Comparison of ENCODE assay signal across 13 cellular contexts in the genomic region with DNA sequence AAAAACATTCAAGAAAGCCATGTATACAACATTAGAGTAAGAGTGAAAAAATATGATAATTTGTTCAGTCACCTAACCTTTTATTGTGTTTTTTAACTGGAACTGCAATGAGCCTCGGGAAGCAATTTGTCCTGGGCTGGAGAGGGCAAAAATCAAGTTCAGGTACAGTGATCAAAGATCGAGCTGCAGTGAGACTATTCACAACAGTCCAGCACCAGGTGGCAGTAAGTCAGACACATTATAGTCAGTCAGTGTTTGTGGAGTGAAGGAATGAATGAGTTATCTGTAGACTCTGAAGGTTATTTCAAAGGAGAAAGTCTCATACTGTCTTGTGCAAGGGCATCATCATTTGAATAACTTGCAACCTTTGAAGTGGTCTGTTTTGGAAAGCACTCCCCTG.
A peak's percentile ranks its signal among the peaks of the same experiment; 100 is the strongest.
DNase-seq lines count a peak whose midpoint lies in the region; ATAC-seq, FAIRE-seq and TF ChIP-seq lines count a peak whose summit lies in the region.
"Had no signal": no experiment of that assay in that cellular context is flagged by ENCODE, and none has a peak within 500 bp of the region (broad histone marks: within the 10 kb centered on the region; RNA-seq: fewer than 3 reads in every experiment).

No MANE protein-coding gene starts in this region.

- POLR2A ChIA-PET in K562 (lab: Yijun Ruan, JAX) = no interaction called here

- peak; percentile 6 for DNase-seq in DMS53 (lab: John Stamatoyannopoulos, UW)
- no peak for DNase-seq in DMS53 treated with DMSO at 0.1 percent for 48 hours (lab: John Stamatoyannopoulos, UW; ENCODE audit: unreplicated experiment)
- DNase-seq in HFFc6 = no peak
- DNase-seq in K562 (ENCODE audit: extremely low read depth in 1 of 4, low spot score in 3 of 4) = no peak
- DNase-seq in osteocyte (ENCODE audit: extremely low spot score, unreplicated experiment) = no peak
- DNase-seq in HAP-1 (ENCODE audit: low spot score in 2 of 2) = no peak
- DNase-seq in GM03348 (ENCODE audit: low spot score) = no peak
- DNase-seq: natural killer cell, NCI-H1436 treated with DMSO at 0.1 percent for 48 hours had no signal

- CTCF ChIA-PET in K562 (lab: Yijun Ruan, JAX; ENCODE audit: low intra/inter-chr PET ratio) = no interaction called here

- H3K9me3 ChIP-seq in K562 (replicated peaks; ENCODE audit: control insufficient read depth, insufficient read depth, low read depth, low read length) (no peaks in the 10 kb centered on the region), HAP-1 (no peaks in the 10 kb centered on the region)

- H3K4me3 Mint-ChIP-seq in HFFc6 (no peak overlapping the region), osteocyte (ENCODE audit: unreplicated experiment) (no peak overlapping the region)
- H3K4me3 Mint-ChIP-seq: natural killer cell had no signal

- no peaks in the 10 kb centered on the region for H3K4me1 ChIP-seq in K562 (replicated peaks in 1 of 2; ENCODE audit: control insufficient read depth in 2 of 2, insufficient read depth in 2 of 2, low read length in 2 of 2)
- no peaks in the 10 kb centered on the region for H3K4me1 ChIP-seq in HAP-1

- H3K9ac ChIP-seq in K562 (ENCODE audit: insufficient read depth in 1 of 2, low read depth in 2 of 2, low read length in 2 of 2) = no peak overlapping the region

- H3K9me1 ChIP-seq in K562 (ENCODE audit: control insufficient read depth, insufficient read depth, low read length) = no peaks in the 10 kb centered on the region

- no peak overlapping the region for H3K27ac Mint-ChIP-seq in HFFc6
- H3K27ac Mint-ChIP-seq in osteocyte (ENCODE audit: unreplicated experiment) = no peak overlapping the region
- H3K27ac Mint-ChIP-seq: natural killer cell had no signal

- H3K36me3 ChIP-seq in K562 (ENCODE audit: control insufficient read depth, insufficient read depth, low read length) (no peaks in the 10 kb centered on the region), HAP-1 (replicated peaks) (no peaks in the 10 kb centered on the region)

- TF ChIP-seq CTCF in HFFc6 (IDR thresholded peaks at IDR 0.05) (peak; percentile 42; the same call in 1 of the 2 replicates), K562 (IDR thresholded peaks at IDR 0.05 in 2 of 3, conservative IDR thresholded peaks at IDR 0.05 in 1 of 3; ENCODE audit: insufficient read depth in 2 of 3, low read depth in 1 of 3, low read length in 3 of 3) (no peak), osteocyte (IDR thresholded peaks at IDR 0.05) (peak; percentile 26)

- BruUV-seq in K562 (replicated peaks; lab: Mats Ljungman, UMichigan) = no TSS peak

- 0% methylated on average over 2 of the region's 2 CpGs for WGBS in K562 (ENCODE audit: insufficient coverage, low coverage, missing lambda C conversion rate)

- H3K4me1 Mint-ChIP-seq in HFFc6 (ENCODE audit: low read depth) (no peaks in the 10 kb centered on the region; the same call in 1 of the 2 replicates), osteocyte (ENCODE audit: unreplicated experiment) (no peaks in the 10 kb centered on the region)
- H3K4me1 Mint-ChIP-seq: natural killer cell had no signal

- no peak overlapping the region for H3K27ac ChIP-seq in K562 (ENCODE audit: extremely low read depth, low read depth, low read length)
- H3K27ac ChIP-seq: 22Rv1 had no signal

- in situ Hi-C loops in K562 (cut with MboI) (no loop called here), HAP-1 (cut with MboI; ENCODE audit: low sequenced_read_pairs) (no loop called here)

- ATAC-seq in K562 (no peak), HG03342 (IDR thresholded peaks at IDR 0.05; ENCODE audit: unreplicated experiment) (no peak)
- ATAC-seq: natural killer cell had no signal

- FAIRE-seq in K562 (lab: Jason Lieb, UNC) = no peak
- FAIRE-seq: endometrium had no signal

- TF ChIP-seq EP300 in K562 (IDR thresholded peaks at IDR 0.05; ENCODE audit: low read length) = no peak

- no peaks in the 10 kb centered on the region for H3K9me3 Mint-ChIP-seq in HFFc6
- no peaks in the 10 kb centered on the region for H3K9me3 Mint-ChIP-seq in osteocyte (ENCODE audit: unreplicated experiment)
- H3K9me3 Mint-ChIP-seq: natural killer cell had no signal

- H3K79me2 ChIP-seq in K562 (ENCODE audit: control insufficient read depth, insufficient read depth, low read length) = no peaks in the 10 kb centered on the region

- H3K36me3 Mint-ChIP-seq in HFFc6 (ENCODE audit: low read depth) (no peaks in the 10 kb centered on the region), osteocyte (ENCODE audit: unreplicated experiment) (no peaks in the 10 kb centered on the region)
- H3K36me3 Mint-ChIP-seq: natural killer cell had no signal

- TF ChIP-seq POLR2A in K562 (conservative IDR thresholded peaks at IDR 0.05) = no peak

- H3K27me3 Mint-ChIP-seq in HFFc6 (ENCODE audit: insufficient read depth) (peaks cover 14% of the 10 kb centered on the region), osteocyte (ENCODE audit: unreplicated experiment) (peaks cover 40% of the 10 kb centered on the region)

- no peak overlapping the region for H3K4me3 ChIP-seq in K562
- no peak overlapping the region for H3K4me3 ChIP-seq in HAP-1
- H3K4me3 ChIP-seq: smooth muscle cell had no signal

- intact Hi-C loops in K562 (cut with micrococcal nuclease) = no loop called here

- H3K4me2 ChIP-seq in K562 (ENCODE audit: insufficient read depth, low read length) = no peak overlapping the region
- H3K4me2 ChIP-seq: smooth muscle cell had no signal

- peaks cover 0 to 22% of the 10 kb centered on the region in 2 experiments; a peak in 2 of 5 replicates for H3K27me3 ChIP-seq in K562 (ENCODE audit: control insufficient read depth in 2 of 2, insufficient read depth in 2 of 2, low read length in 2 of 2)
- peaks cover 9% of the 10 kb centered on the region; the same call in 1 of the 2 replicates for H3K27me3 ChIP-seq in HAP-1 (ENCODE audit: low read depth)

- no peak overlapping the region for H2AFZ ChIP-seq in K562 (ENCODE audit: low read depth, low read length)

- TF ChIP-seq RAD21 in K562 (CRISPR knock-in tag; conservative IDR thresholded peaks at IDR 0.05 in 1 of 2, IDR thresholded peaks at IDR 0.05 in 1 of 2) = no peak

- H4K20me1 ChIP-seq in K562 (replicated peaks; ENCODE audit: control insufficient read depth, insufficient read depth, low read length) = no peaks in the 10 kb centered on the region

TF ChIP-seq in K562, 482 proteins besides CTCF, POLR2A, EP300 and RAD21:
- TF ChIP-seq TCF7L2 (IDR thresholded peaks at IDR 0.05; ENCODE audit: low read depth, low read length) (no peak), HEY1 (CRISPR knock-in tag; IDR thresholded peaks at IDR 0.05; ENCODE audit: borderline replicate concordance) (no peak), NFRKB (IDR thresholded peaks at IDR 0.05; ENCODE audit: low read depth) (no peak), ZNF24 (IDR thresholded peaks at IDR 0.05) (peak; percentile 65; the same call in 1 of the 2 replicates)

Comparison
In these comparisons a context has a peak if more than half of its experiments do, and no peak if none do; other contexts are left out.
1. CTCF ChIP-seq: peak in HFFc6 (single experiment) and osteocyte (single experiment); none in K562 (0 of 3).